In genomic region chr9:33220681-33221567, GRCh38 we compare ENCODE assay signal across 17 cellular contexts. TPM values are rescaled to one million over a fixed set of nuclear protein-coding genes. Genes with fewer than 3 reads are reported as not detected.
DNase-seq lines count a peak whose midpoint lies in the region; ATAC-seq, FAIRE-seq and TF ChIP-seq lines count a peak whose summit lies in the region.
"Had no signal": no experiment of that assay in that cellular context is flagged by ENCODE, and none has a peak within 500 bp of the region (broad histone marks: within the 10 kb centered on the region; RNA-seq: fewer than 3 reads in every experiment).

No MANE protein-coding gene starts in this region.

- H3K27ac Mint-ChIP-seq in neural progenitor cell = no peak overlapping the region

- RAD21 ChIA-PET in GM12878 (lab: Charles Lee; ENCODE audit: unreplicated experiment) = interaction anchor here (0.6 kb wide), 1 partner anchor 100 kb away, joined by 3 read pairs; no protein-coding TSS in a partner anchor

- H3K27ac ChIP-seq in IMR-90 (ENCODE audit: insufficient read depth, low read length) (no peak overlapping the region), GM12878 (ENCODE audit: control insufficient read depth, insufficient read depth) (no peak overlapping the region), neural progenitor cell (no peak overlapping the region)
- H3K27ac ChIP-seq: dorsolateral prefrontal cortex had no signal

- H3K4me1 Mint-ChIP-seq in neural progenitor cell = no peaks in the 10 kb centered on the region

- TF ChIP-seq POLR2A in IMR-90 (IDR thresholded peaks at IDR 0.05; ENCODE audit: low read depth, low read length) = no peak
- TF ChIP-seq POLR2A in GM12878 (IDR thresholded peaks at IDR 0.05; ENCODE audit: low read depth, low read length) = no peak

- H3K36me3 Mint-ChIP-seq in neural progenitor cell = no peaks in the 10 kb centered on the region

- peaks cover 16% of the 10 kb centered on the region for H3K27me3 ChIP-seq in IMR-90 (ENCODE audit: control insufficient read depth, insufficient read depth, low read length)
- no peaks in the 10 kb centered on the region for H3K27me3 ChIP-seq in GM12878 (replicated peaks in 1 of 2; ENCODE audit: control insufficient read depth in 2 of 2, insufficient read depth in 2 of 2, low read length in 1 of 2)
- H3K27me3 ChIP-seq in neural progenitor cell = peaks cover 12% of the 10 kb centered on the region

- H3K4me3 ChIP-seq in IMR-90 (ENCODE audit: insufficient read depth, low read depth, low read length) (no peak overlapping the region), GM12878 (no peak overlapping the region; the same call in 1 of the 2 replicates), neural progenitor cell (no peak overlapping the region)
- H3K4me3 ChIP-seq: dorsolateral prefrontal cortex had no signal

- no peak overlapping the region for H3K56ac ChIP-seq in IMR-90 (ENCODE audit: extremely low read depth, insufficient read depth, low read length)

- intact Hi-C loops in IMR-90 (cut with micrococcal nuclease) (loop anchor here (5.0 kb wide), 1 partner anchor 34 kb away; no protein-coding TSS in a partner anchor), GM12878 (cut with micrococcal nuclease; ENCODE audit: unreplicated experiment) (no loop called here)

- H3K27me3 Mint-ChIP-seq in neural progenitor cell (ENCODE audit: insufficient read depth, low read depth) = peaks cover 4% of the 10 kb centered on the region

- no peaks in the 10 kb centered on the region for H3K9me3 Mint-ChIP-seq in neural progenitor cell

- 0 out of 2 replicates have a peak, but pooled peaks cover 3% of the 10 kb centered on the region for H3K9me1 ChIP-seq in IMR-90 (ENCODE audit: insufficient read depth, low read length)

- BruUV-seq in IMR-90 (replicated peaks; lab: Mats Ljungman, UMichigan) (no TSS peak), GM12878 (replicated peaks; lab: Mats Ljungman, UMichigan) (no TSS peak)

- POLR2A ChIA-PET in IMR-90 (lab: Charles Lee; ENCODE audit: unreplicated experiment) = no interaction called here
- POLR2A ChIA-PET in GM12878 (lab: Charles Lee) = interaction anchor here (0.8 kb wide), 1 partner anchor 18 kb away, joined by 3 read pairs; no protein-coding TSS in a partner anchor

- in situ Hi-C loops in IMR-90 (cut with MboI; ENCODE audit: low sequenced_read_pairs) (no loop called here), GM12878 (cut with MboI) (loop anchor here (5.0 kb wide), 1 partner anchor 139 kb away; no protein-coding TSS in a partner anchor)

- no peak overlapping the region; the same call in 1 of the 2 replicates for H3K23ac ChIP-seq in IMR-90 (ENCODE audit: low read depth, low read length)

- H4K91ac ChIP-seq in IMR-90 (ENCODE audit: insufficient read depth, low read depth, low read length) = no peak overlapping the region

- H3K4ac ChIP-seq in IMR-90 (ENCODE audit: low read depth, low read length) = no peak overlapping the region; the same call in 1 of the 2 replicates

- no peak overlapping the region for H3K4me2 ChIP-seq in IMR-90 (ENCODE audit: low read depth, low read length)
- H3K4me2 ChIP-seq in GM12878 (ENCODE audit: control insufficient read depth, insufficient read depth) = peak overlapping the region; percentile 56
- H3K4me2 ChIP-seq in neural progenitor cell = no peak overlapping the region

- H3K18ac ChIP-seq in IMR-90 (ENCODE audit: low read depth, low read length) = no peak overlapping the region

- H3K79me2 ChIP-seq in GM12878 (ENCODE audit: control insufficient read depth, insufficient read depth, low read length) (no peaks in the 10 kb centered on the region), neural progenitor cell (ENCODE audit: low read depth) (no peaks in the 10 kb centered on the region)

- TF ChIP-seq CTCF in IMR-90 (conservative IDR thresholded peaks at IDR 0.05; ENCODE audit: low read depth, low read length) (no peak), GM12878 (IDR thresholded peaks at IDR 0.05 in 2 of 3, conservative IDR thresholded peaks at IDR 0.05 in 1 of 3; ENCODE audit: control insufficient read depth in 2 of 3, extremely low read depth in 1 of 3, insufficient read depth in 1 of 3, low read depth in 3 of 3, low read length in 3 of 3) (no peak), neural progenitor cell (IDR thresholded peaks at IDR 0.05) (no peak)

- no peak overlapping the region for H2BK15ac ChIP-seq in IMR-90 (ENCODE audit: low read depth, low read length)

- 88% methylated on average over 3 of the region's 14 CpGs; no CpG with 5 or more reads in 1 of the 2 experiments for WGBS in IMR-90 (ENCODE audit: extremely low coverage in 2 of 2, insufficient read length in 1 of 2), 2 experiments
- 78% methylated on average over 14 of the region's 14 CpGs for WGBS in GM12878 (ENCODE audit: insufficient coverage, insufficient replicate concordance, low lambda C conversion rate, missing lambda C conversion rate)

- dilution Hi-C loops in IMR-90 (cut with HindIII; ENCODE audit: low sequenced_read_pairs, unreplicated experiment) = no loop called here

- TF ChIP-seq EP300 in GM12878 (IDR thresholded peaks at IDR 0.05; ENCODE audit: borderline replicate concordance in 1 of 2, control insufficient read depth in 1 of 2, low read depth in 2 of 2, low read length in 2 of 2) = no peak

- 0 out of 2 replicates have a peak overlapping the region, but pooled peaks have one; percentile 54 for H2AK5ac ChIP-seq in IMR-90 (ENCODE audit: low read depth, low read length)

- TF ChIP-seq RAD21 in IMR-90 (IDR thresholded peaks at IDR 0.05; ENCODE audit: low read length) = no peak
- TF ChIP-seq RAD21 in GM12878 (IDR thresholded peaks at IDR 0.05; ENCODE audit: insufficient read depth, low read depth, low read length) = no peak

- H4K8ac ChIP-seq in IMR-90 (ENCODE audit: low read depth in 2 of 2, low read length in 2 of 2) = no peak overlapping the region

- no peaks in the 10 kb centered on the region for H3K9me3 ChIP-seq in IMR-90 (ENCODE audit: control insufficient read depth, insufficient read depth, low read length)
- no peaks in the 10 kb centered on the region for H3K9me3 ChIP-seq in GM12878 (replicated peaks; ENCODE audit: control insufficient read depth, insufficient read depth, low read length)
- no peaks in the 10 kb centered on the region for H3K9me3 ChIP-seq in neural progenitor cell (ENCODE audit: low read depth)

- SMC1A ChIA-PET in GM12878 (lab: Charles Lee; ENCODE audit: uncharacterized antibody, unreplicated experiment) = interaction anchor here (0.5 to 1.2 kb wide), 2 partner anchors 18 to 69 kb away, joined by 3 read pairs; no protein-coding TSS in a partner anchor

- H2BK20ac ChIP-seq in IMR-90 (ENCODE audit: low read depth, low read length) = 0 out of 2 replicates have a peak overlapping the region, but pooled peaks have one; percentile 12

- H3K4me1 ChIP-seq in IMR-90 (ENCODE audit: control insufficient read depth, insufficient read depth, low read length) (peaks cover 4% of the 10 kb centered on the region), GM12878 (ENCODE audit: control insufficient read depth, insufficient read depth, low read length) (peaks cover 24% of the 10 kb centered on the region), neural progenitor cell (no peaks in the 10 kb centered on the region)

- FAIRE-seq in GM12878 (lab: Jason Lieb, UNC) = no peak
- FAIRE-seq: D721Med, frontal cortex had no signal

- H3K4me3 Mint-ChIP-seq in neural progenitor cell = no peak overlapping the region

- no peak overlapping the region for H4K5ac ChIP-seq in IMR-90 (ENCODE audit: low read depth, low read length)

- no peak overlapping the region for H2AFZ ChIP-seq in IMR-90 (replicated peaks; ENCODE audit: low read length, poor library complexity)
- peak overlapping the region; percentile 20 for H2AFZ ChIP-seq in GM12878 (ENCODE audit: control insufficient read depth, low read depth, low read length)
- H2AFZ ChIP-seq in neural progenitor cell (replicated peaks) = peak overlapping the region; percentile 17

- H2BK120ac ChIP-seq in IMR-90 (ENCODE audit: low read depth, low read length) = no peak overlapping the region

- no peaks in the 10 kb centered on the region for H3K79me1 ChIP-seq in IMR-90 (ENCODE audit: low read depth in 1 of 2, low read length in 2 of 2)

- no peak overlapping the region; the same call in 1 of the 2 replicates for H3K14ac ChIP-seq in IMR-90 (replicated peaks; ENCODE audit: low read depth, low read length)

- H3K9ac ChIP-seq in IMR-90 (ENCODE audit: low read depth, low read length) = no peak overlapping the region
- H3K9ac ChIP-seq in GM12878 (ENCODE audit: control insufficient read depth, insufficient read depth, low read length) = no peak overlapping the region; the same call in 1 of the 2 replicates
- H3K9ac ChIP-seq in neural progenitor cell = no peak overlapping the region

- H3F3A ChIP-seq in neural progenitor cell (ENCODE audit: low read depth) = no peaks in the 10 kb centered on the region

- H3K36me3 ChIP-seq in IMR-90 (ENCODE audit: control insufficient read depth, insufficient read depth, low read length) (no peaks in the 10 kb centered on the region), GM12878 (ENCODE audit: control insufficient read depth in 2 of 2, insufficient read depth in 2 of 2, low read length in 1 of 2) (no peaks in the 10 kb centered on the region), neural progenitor cell (no peaks in the 10 kb centered on the region)

- ATAC-seq in GM19395 (IDR thresholded peaks at IDR 0.05; ENCODE audit: unreplicated experiment) = peak; percentile 54
- ATAC-seq in IMR-90 (ENCODE audit: low read depth) = no peak
- peak; percentile 45 for ATAC-seq in GM12878

- H2AK9ac ChIP-seq in IMR-90 (replicated peaks; ENCODE audit: low read depth, low read length, poor library complexity) = no peak overlapping the region

- H4K20me1 ChIP-seq in IMR-90 (ENCODE audit: insufficient read depth, low read length) (no peaks in the 10 kb centered on the region), GM12878 (ENCODE audit: control insufficient read depth, insufficient read depth) (no peaks in the 10 kb centered on the region), neural progenitor cell (ENCODE audit: low read depth) (no peaks in the 10 kb centered on the region)

- H2BK5ac ChIP-seq in IMR-90 (ENCODE audit: low read depth, low read length, poor library complexity, severe bottlenecking) = no peak overlapping the region

- DNase-seq in IMR-90 (no peak), GM12878 (ENCODE audit: low read depth, low spot score) (no peak), neural progenitor cell (ENCODE audit: low spot score) (no peak), cerebellar nuclear complex (lab: John Stamatoyannopoulos, UW) (no peak), AG20443 (ENCODE audit: low spot score) (no peak), NCI-H1930 (lab: John Stamatoyannopoulos, UW) (no peak)
- DNase-seq: dorsolateral prefrontal cortex; NCI-H1105 treated with DMSO at 0.1 percent for 48 hours; NK-92 treated with Interleukin-12 subunit alpha and Interleukin-12 subunit beta, amount 100 ng/mL, for 24 hours; stimulated activated CD4-positive, alpha-beta T cell treated with anti-CD3 and anti-CD28 coated beads, Interleukin-1b, Interleukin-23, amount 100 ng/mL, for 48 hours had no signal

- CTCF ChIA-PET in IMR-90 (lab: Yijun Ruan, JAX) (no interaction called here), GM12878 (lab: Yijun Ruan, JAX) (no interaction called here)

RNA-seq across cellular contexts. Expression of gene SPINK4, which starts 19.0 kb away (rescaled TPM):
- total RNA-seq in IMR-90 (2012; rRNA removed) = not detected in 2 replicates
- polyA plus RNA-seq in IMR-90 (2012; rRNA removed) = not detected in 2 replicates
- polyA plus RNA-seq in IMR-90 (2012; cell fraction: cytosol; rRNA removed) = not detected in 2 replicates
- not detected in 2 replicates for polyA plus RNA-seq in IMR-90 (2012; cell fraction: nucleus; rRNA removed; ENCODE audit: low replicate concordance)
- total RNA-seq in GM12878 (2013; cell fraction: nucleolus; rRNA removed) = not detected in 2 replicates
- not detected in 2 replicates for total RNA-seq in GM12878 (2014; rRNA removed)
- not detected in 2 replicates for total RNA-seq in GM12878 (2014; rRNA removed; fragmentation: Illumina TruSeq; extraction: Trizol)
- not detected in 2 replicates for total RNA-seq in GM12878 (2021)
- not detected for polyA plus RNA-seq in GM12878 (2011; ENCODE audit: low read depth)
- polyA plus RNA-seq in GM12878 (2011; rRNA removed) = not detected in 2 replicates
- polyA plus RNA-seq in GM12878 (2011; cell fraction: cytosol; rRNA removed) = not detected in 2 replicates
- polyA plus RNA-seq in GM12878 (2011; cell fraction: nucleus; rRNA removed) = not detected in 2 replicates
- not detected in 2 replicates for polyA plus RNA-seq in GM12878 (2012)
- not detected in 2 replicates for polyA plus RNA-seq in GM12878 (2014; fragmentation: Illumina TruSeq; extraction: Trizol)
- not detected for polyA plus RNA-seq in GM12878 (2014; fragmentation: Nextera tagmentation; extraction: Ambion mirVana)
- polyA plus RNA-seq in GM12878 (2014; rRNA removed) = not detected in 2 replicates
- polyA plus RNA-seq in GM12878 (2016; fragmentation: Nextera tagmentation; extraction: Ambion mirVana) = not detected
- not detected in 2 replicates for polyA minus RNA-seq in GM12878 (2011; rRNA and poly(A)+ RNA removed)
- polyA minus RNA-seq in GM12878 (2011; cell fraction: cytosol; rRNA and poly(A)+ RNA removed) = 6.7 and 35.7 TPM in 2 replicates
- 1.8 TPM in 1 of 2 replicates, not detected in the other for polyA minus RNA-seq in GM12878 (2011; cell fraction: nucleus; rRNA and poly(A)+ RNA removed)
- not detected in 2 replicates for total RNA-seq in neural progenitor cell (ENCODE audit: low replicate concordance)
- total RNA-seq: activated CD8-positive, alpha-beta memory T cell treated with anti-CD3 and anti-CD28 coated beads for 36 hours; dorsolateral prefrontal cortex; frontal cortex; lower leg skin; osteocyte; T-helper 1 cell treated with Interleukin-12 subunit alpha and Interleukin-12 subunit beta and Interleukin-4 antibody, amounts not matched to agents 30 ng/mL and 1 ng/mL, for 36 hours had no signal

RNA-seq across cellular contexts. Expression of gene BAG1, which starts 43.6 kb away (rescaled TPM):
- total RNA-seq in IMR-90 (2012; rRNA removed) (4.5 and 8.3 TPM in 2 replicates), GM12878 (2014; rRNA removed) (46.3 and 50.0 TPM in 2 replicates), GM12878 (2014; rRNA removed; fragmentation: Illumina TruSeq; extraction: Trizol) (67.9 and 72.1 TPM in 2 replicates), GM12878 (2021) (120 and 121 TPM in 2 replicates), neural progenitor cell (ENCODE audit: low replicate concordance) (44.3 and 49.2 TPM in 2 replicates)
- polyA plus RNA-seq in IMR-90 (2012; rRNA removed) (20.4 and 20.9 TPM in 2 replicates), GM12878 (2011; rRNA removed) (43.9 and 54.3 TPM in 2 replicates), GM12878 (2014; fragmentation: Illumina TruSeq; extraction: Trizol) (60.8 and 65.6 TPM in 2 replicates), GM12878 (2014; fragmentation: Nextera tagmentation; extraction: Ambion mirVana) (10 to 100 TPM; 11.6 to 43.8 TPM), GM12878 (2014; rRNA removed) (107 and 115 TPM in 2 replicates), GM12878 (2016; fragmentation: Nextera tagmentation; extraction: Ambion mirVana) (100 to 1,000 TPM; 120 to 135 TPM)
- polyA plus RNA-seq in IMR-90 (2012; cell fraction: cytosol; rRNA removed) = 25.9 and 61.7 TPM in 2 replicates
- 13.3 and 25.4 TPM in 2 replicates for polyA plus RNA-seq in IMR-90 (2012; cell fraction: nucleus; rRNA removed; ENCODE audit: low replicate concordance)
- 43.3 and 52.7 TPM in 2 replicates for total RNA-seq in GM12878 (2013; cell fraction: nucleolus; rRNA removed)
- polyA plus RNA-seq in GM12878 (2011; ENCODE audit: low read depth) = 56.0 TPM
- polyA plus RNA-seq in GM12878 (2011; cell fraction: cytosol; rRNA removed) = 28.7 and 38.7 TPM in 2 replicates
- polyA plus RNA-seq in GM12878 (2011; cell fraction: nucleus; rRNA removed) = 28.4 and 37.7 TPM in 2 replicates
- polyA plus RNA-seq in GM12878 (2012) = 51.5 and 53.4 TPM in 2 replicates
- 24.5 and 25.2 TPM in 2 replicates for polyA minus RNA-seq in GM12878 (2011; rRNA and poly(A)+ RNA removed)
- 11.5 and 14.2 TPM in 2 replicates for polyA minus RNA-seq in GM12878 (2011; cell fraction: cytosol; rRNA and poly(A)+ RNA removed)
- polyA minus RNA-seq in GM12878 (2011; cell fraction: nucleus; rRNA and poly(A)+ RNA removed) = 27.7 and 54.5 TPM in 2 replicates

RNA-seq across cellular contexts. Expression of gene CHMP5, which starts 43.9 kb away (rescaled TPM):
- total RNA-seq in IMR-90 (2012; rRNA removed) (70.6 and 95.5 TPM in 2 replicates), GM12878 (2014; rRNA removed) (40.3 and 55.7 TPM in 2 replicates), GM12878 (2014; rRNA removed; fragmentation: Illumina TruSeq; extraction: Trizol) (68.7 and 75.7 TPM in 2 replicates), GM12878 (2021) (50.6 and 56.7 TPM in 2 replicates), neural progenitor cell (ENCODE audit: low replicate concordance) (74.9 and 135 TPM in 2 replicates)
- polyA plus RNA-seq in IMR-90 (2012; rRNA removed) (70.2 and 80.8 TPM in 2 replicates), GM12878 (2011; rRNA removed) (179 and 312 TPM in 2 replicates), GM12878 (2014; fragmentation: Illumina TruSeq; extraction: Trizol) (79.0 and 91.5 TPM in 2 replicates), GM12878 (2014; fragmentation: Nextera tagmentation; extraction: Ambion mirVana) (100 to 1,000 TPM; 121 to 152 TPM), GM12878 (2014; rRNA removed) (41.8 and 65.1 TPM in 2 replicates), GM12878 (2016; fragmentation: Nextera tagmentation; extraction: Ambion mirVana) (10 to 100 TPM; 78.3 to 83.8 TPM)
- polyA plus RNA-seq in IMR-90 (2012; cell fraction: cytosol; rRNA removed) = 14.6 and 19.1 TPM in 2 replicates
- 4.9 and 27.8 TPM in 2 replicates for polyA plus RNA-seq in IMR-90 (2012; cell fraction: nucleus; rRNA removed; ENCODE audit: low replicate concordance)
- total RNA-seq in GM12878 (2013; cell fraction: nucleolus; rRNA removed) = 27.2 and 29.5 TPM in 2 replicates
- 56.9 TPM for polyA plus RNA-seq in GM12878 (2011; ENCODE audit: low read depth)
- polyA plus RNA-seq in GM12878 (2011; cell fraction: cytosol; rRNA removed) = 51.2 and 60.3 TPM in 2 replicates
- polyA plus RNA-seq in GM12878 (2011; cell fraction: nucleus; rRNA removed) = 56.1 and 66.1 TPM in 2 replicates
- polyA plus RNA-seq in GM12878 (2012) = 63.1 and 86.9 TPM in 2 replicates
- 28.8 and 52.7 TPM in 2 replicates for polyA minus RNA-seq in GM12878 (2011; rRNA and poly(A)+ RNA removed)
- 18.2 and 24.5 TPM in 2 replicates for polyA minus RNA-seq in GM12878 (2011; cell fraction: cytosol; rRNA and poly(A)+ RNA removed)
- polyA minus RNA-seq in GM12878 (2011; cell fraction: nucleus; rRNA and poly(A)+ RNA removed) = 9.8 and 20.5 TPM in 2 replicates

RNA-seq across cellular contexts. Expression of gene B4GALT1, which starts 53.8 kb away (rescaled TPM):
- 8.8 and 11.9 TPM in 2 replicates for total RNA-seq in IMR-90 (2012; rRNA removed)
- polyA plus RNA-seq in IMR-90 (2012; rRNA removed) = 37.6 and 37.8 TPM in 2 replicates
- 28.7 and 34.0 TPM in 2 replicates for polyA plus RNA-seq in IMR-90 (2012; cell fraction: cytosol; rRNA removed)
- 15.4 and 23.3 TPM in 2 replicates for polyA plus RNA-seq in IMR-90 (2012; cell fraction: nucleus; rRNA removed; ENCODE audit: low replicate concordance)
- 47.6 and 51.1 TPM in 2 replicates for total RNA-seq in GM12878 (2013; cell fraction: nucleolus; rRNA removed)
- 23.4 and 24.2 TPM in 2 replicates for total RNA-seq in GM12878 (2014; rRNA removed)
- total RNA-seq in GM12878 (2014; rRNA removed; fragmentation: Illumina TruSeq; extraction: Trizol) = 12.7 and 15.3 TPM in 2 replicates
- 77.5 and 79.0 TPM in 2 replicates for total RNA-seq in GM12878 (2021)
- polyA plus RNA-seq in GM12878 (2011; ENCODE audit: low read depth) = 50.1 TPM
- polyA plus RNA-seq in GM12878 (2011; rRNA removed) = 29.6 and 36.5 TPM in 2 replicates
- polyA plus RNA-seq in GM12878 (2011; cell fraction: cytosol; rRNA removed) = 36.7 and 49.7 TPM in 2 replicates
- polyA plus RNA-seq in GM12878 (2011; cell fraction: nucleus; rRNA removed) = 16.8 and 18.8 TPM in 2 replicates
- polyA plus RNA-seq in GM12878 (2012) = 58.2 and 65.9 TPM in 2 replicates
- polyA plus RNA-seq in GM12878 (2014; fragmentation: Illumina TruSeq; extraction: Trizol) = 66.7 and 68.8 TPM in 2 replicates
- 10 to 100 TPM; 22.4 to 23.3 TPM for polyA plus RNA-seq in GM12878 (2014; fragmentation: Nextera tagmentation; extraction: Ambion mirVana)
- polyA plus RNA-seq in GM12878 (2014; rRNA removed) = 42.6 and 45.5 TPM in 2 replicates
- 10 to 100 TPM; 50.2 to 50.8 TPM for polyA plus RNA-seq in GM12878 (2016; fragmentation: Nextera tagmentation; extraction: Ambion mirVana)
- polyA minus RNA-seq in GM12878 (2011; rRNA and poly(A)+ RNA removed) = 48.3 and 58.3 TPM in 2 replicates
- 25.8 and 27.2 TPM in 2 replicates for polyA minus RNA-seq in GM12878 (2011; cell fraction: cytosol; rRNA and poly(A)+ RNA removed)
- 10.3 and 16.8 TPM in 2 replicates for polyA minus RNA-seq in GM12878 (2011; cell fraction: nucleus; rRNA and poly(A)+ RNA removed)
- total RNA-seq in neural progenitor cell (ENCODE audit: low replicate concordance) = 7.3 and 7.5 TPM in 2 replicates
